1 cellular context compared by ENCODE assay signal in the genomic region with DNA sequence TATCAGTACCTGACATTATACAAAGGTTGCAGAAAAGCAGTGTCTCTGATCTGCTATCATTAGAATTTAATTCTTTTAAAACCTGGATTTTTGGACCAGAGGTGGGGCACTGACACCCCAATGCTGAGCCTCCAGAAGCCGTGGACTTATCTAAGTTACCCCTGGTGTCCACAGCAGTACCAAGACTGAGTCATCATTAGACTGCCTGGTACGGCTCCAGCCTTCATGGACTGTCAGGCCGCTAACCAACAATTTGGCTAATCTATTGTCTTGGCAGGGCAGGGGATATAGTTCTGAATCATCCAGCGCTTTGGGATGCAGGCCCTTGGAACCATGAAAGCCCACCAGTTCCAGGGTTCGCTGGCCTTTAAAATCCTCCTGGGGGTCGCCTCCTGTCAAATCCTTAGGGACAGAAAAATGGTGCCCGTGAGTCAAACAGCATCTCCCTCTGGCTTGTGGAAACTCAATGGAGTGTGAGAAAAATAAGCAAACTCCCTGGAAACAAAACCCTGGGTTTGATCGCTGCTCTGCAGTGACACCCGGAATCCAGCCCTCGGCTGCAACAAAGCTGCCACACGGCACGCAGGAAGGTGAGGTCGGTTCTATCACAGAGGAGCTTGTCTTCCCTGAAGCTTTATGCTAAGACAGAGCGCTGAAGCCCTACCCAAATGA.
TF ChIP-seq lines count a peak whose summit lies in the region.

No MANE protein-coding gene starts in this region.

TF ChIP-seq in GM23338, 12 proteins besides CTCF, POLR2A, EP300 and RAD21 (continued from another document):
- TF ChIP-seq, protein P1, sequence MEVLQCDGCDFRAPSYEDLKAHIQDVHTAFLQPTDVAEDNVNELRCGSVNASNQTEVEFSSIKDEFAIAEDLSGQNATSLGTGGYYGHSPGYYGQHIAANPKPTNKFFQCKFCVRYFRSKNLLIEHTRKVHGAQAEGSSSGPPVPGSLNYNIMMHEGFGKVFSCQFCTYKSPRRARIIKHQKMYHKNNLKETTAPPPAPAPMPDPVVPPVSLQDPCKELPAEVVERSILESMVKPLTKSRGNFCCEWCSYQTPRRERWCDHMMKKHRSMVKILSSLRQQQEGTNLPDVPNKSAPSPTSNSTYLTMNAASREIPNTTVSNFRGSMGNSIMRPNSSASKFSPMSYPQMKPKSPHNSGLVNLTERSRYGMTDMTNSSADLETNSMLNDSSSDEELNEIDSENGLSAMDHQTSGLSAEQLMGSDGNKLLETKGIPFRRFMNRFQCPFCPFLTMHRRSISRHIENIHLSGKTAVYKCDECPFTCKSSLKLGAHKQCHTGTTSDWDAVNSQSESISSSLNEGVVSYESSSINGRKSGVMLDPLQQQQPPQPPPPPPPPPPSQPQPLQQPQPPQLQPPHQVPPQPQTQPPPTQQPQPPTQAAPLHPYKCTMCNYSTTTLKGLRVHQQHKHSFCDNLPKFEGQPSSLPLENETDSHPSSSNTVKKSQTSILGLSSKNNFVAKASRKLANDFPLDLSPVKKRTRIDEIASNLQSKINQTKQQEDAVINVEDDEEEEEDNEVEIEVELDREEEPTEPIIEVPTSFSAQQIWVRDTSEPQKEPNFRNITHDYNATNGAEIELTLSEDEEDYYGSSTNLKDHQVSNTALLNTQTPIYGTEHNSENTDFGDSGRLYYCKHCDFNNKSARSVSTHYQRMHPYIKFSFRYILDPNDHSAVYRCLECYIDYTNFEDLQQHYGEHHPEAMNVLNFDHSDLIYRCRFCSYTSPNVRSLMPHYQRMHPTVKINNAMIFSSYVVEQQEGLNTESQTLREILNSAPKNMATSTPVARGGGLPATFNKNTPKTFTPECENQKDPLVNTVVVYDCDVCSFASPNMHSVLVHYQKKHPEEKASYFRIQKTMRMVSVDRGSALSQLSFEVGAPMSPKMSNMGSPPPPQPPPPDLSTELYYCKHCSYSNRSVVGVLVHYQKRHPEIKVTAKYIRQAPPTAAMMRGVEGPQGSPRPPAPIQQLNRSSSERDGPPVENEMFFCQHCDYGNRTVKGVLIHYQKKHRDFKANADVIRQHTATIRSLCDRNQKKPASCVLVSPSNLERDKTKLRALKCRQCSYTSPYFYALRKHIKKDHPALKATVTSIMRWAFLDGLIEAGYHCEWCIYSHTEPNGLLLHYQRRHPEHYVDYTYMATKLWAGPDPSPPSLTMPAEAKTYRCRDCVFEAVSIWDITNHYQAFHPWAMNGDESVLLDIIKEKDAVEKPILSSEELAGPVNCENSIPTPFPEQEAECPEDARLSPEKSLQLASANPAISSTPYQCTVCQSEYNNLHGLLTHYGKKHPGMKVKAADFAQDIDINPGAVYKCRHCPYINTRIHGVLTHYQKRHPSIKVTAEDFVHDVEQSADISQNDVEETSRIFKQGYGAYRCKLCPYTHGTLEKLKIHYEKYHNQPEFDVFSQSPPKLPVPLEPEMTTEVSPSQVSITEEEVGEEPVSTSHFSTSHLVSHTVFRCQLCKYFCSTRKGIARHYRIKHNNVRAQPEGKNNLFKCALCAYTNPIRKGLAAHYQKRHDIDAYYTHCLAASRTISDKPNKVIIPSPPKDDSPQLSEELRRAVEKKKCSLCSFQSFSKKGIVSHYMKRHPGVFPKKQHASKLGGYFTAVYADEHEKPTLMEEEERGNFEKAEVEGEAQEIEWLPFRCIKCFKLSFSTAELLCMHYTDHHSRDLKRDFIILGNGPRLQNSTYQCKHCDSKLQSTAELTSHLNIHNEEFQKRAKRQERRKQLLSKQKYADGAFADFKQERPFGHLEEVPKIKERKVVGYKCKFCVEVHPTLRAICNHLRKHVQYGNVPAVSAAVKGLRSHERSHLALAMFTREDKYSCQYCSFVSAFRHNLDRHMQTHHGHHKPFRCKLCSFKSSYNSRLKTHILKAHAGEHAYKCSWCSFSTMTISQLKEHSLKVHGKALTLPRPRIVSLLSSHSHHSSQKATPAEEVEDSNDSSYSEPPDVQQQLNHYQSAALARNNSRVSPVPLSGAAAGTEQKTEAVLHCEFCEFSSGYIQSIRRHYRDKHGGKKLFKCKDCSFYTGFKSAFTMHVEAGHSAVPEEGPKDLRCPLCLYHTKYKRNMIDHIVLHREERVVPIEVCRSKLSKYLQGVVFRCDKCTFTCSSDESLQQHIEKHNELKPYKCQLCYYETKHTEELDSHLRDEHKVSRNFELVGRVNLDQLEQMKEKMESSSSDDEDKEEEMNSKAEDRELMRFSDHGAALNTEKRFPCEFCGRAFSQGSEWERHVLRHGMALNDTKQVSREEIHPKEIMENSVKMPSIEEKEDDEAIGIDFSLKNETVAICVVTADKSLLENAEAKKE (CRISPR knock-in tag; IDR thresholded peaks at IDR 0.05): no peak
- TF ChIP-seq ZNF114 (CRISPR knock-in tag; IDR thresholded peaks at IDR 0.05) (no peak), EZH2phosphoT487 (IDR thresholded peaks at IDR 0.05; ENCODE audit: unreplicated experiment) (no peak), POLR2AphosphoS5 (IDR thresholded peaks at IDR 0.05; ENCODE audit: low read depth) (no peak), STAT1 (IDR thresholded peaks at IDR 0.05; ENCODE audit: unreplicated experiment) (no peak), CREB1 (CRISPR knock-in tag; IDR thresholded peaks at IDR 0.05; ENCODE audit: low read depth) (no peak), NANOG (IDR thresholded peaks at IDR 0.05; ENCODE audit: borderline replicate concordance) (no peak), ZNF331 (CRISPR knock-in tag; IDR thresholded peaks at IDR 0.05; ENCODE audit: low read depth) (no peak), JUNB (IDR thresholded peaks at IDR 0.05; ENCODE audit: unreplicated experiment) (no peak)
- TF ChIP-seq, protein P2, sequence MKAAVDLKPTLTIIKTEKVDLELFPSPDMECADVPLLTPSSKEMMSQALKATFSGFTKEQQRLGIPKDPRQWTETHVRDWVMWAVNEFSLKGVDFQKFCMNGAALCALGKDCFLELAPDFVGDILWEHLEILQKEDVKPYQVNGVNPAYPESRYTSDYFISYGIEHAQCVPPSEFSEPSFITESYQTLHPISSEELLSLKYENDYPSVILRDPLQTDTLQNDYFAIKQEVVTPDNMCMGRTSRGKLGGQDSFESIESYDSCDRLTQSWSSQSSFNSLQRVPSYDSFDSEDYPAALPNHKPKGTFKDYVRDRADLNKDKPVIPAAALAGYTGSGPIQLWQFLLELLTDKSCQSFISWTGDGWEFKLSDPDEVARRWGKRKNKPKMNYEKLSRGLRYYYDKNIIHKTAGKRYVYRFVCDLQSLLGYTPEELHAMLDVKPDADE (IDR thresholded peaks at IDR 0.05): no peak
- TF ChIP-seq, protein P3, sequence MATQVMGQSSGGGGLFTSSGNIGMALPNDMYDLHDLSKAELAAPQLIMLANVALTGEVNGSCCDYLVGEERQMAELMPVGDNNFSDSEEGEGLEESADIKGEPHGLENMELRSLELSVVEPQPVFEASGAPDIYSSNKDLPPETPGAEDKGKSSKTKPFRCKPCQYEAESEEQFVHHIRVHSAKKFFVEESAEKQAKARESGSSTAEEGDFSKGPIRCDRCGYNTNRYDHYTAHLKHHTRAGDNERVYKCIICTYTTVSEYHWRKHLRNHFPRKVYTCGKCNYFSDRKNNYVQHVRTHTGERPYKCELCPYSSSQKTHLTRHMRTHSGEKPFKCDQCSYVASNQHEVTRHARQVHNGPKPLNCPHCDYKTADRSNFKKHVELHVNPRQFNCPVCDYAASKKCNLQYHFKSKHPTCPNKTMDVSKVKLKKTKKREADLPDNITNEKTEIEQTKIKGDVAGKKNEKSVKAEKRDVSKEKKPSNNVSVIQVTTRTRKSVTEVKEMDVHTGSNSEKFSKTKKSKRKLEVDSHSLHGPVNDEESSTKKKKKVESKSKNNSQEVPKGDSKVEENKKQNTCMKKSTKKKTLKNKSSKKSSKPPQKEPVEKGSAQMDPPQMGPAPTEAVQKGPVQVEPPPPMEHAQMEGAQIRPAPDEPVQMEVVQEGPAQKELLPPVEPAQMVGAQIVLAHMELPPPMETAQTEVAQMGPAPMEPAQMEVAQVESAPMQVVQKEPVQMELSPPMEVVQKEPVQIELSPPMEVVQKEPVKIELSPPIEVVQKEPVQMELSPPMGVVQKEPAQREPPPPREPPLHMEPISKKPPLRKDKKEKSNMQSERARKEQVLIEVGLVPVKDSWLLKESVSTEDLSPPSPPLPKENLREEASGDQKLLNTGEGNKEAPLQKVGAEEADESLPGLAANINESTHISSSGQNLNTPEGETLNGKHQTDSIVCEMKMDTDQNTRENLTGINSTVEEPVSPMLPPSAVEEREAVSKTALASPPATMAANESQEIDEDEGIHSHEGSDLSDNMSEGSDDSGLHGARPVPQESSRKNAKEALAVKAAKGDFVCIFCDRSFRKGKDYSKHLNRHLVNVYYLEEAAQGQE (IDR thresholded peaks at IDR 0.05; ENCODE audit: unreplicated experiment): no peak
TF ChIP-seq in GM23338: peak in this region for 0.
